In the genomic region with DNA sequence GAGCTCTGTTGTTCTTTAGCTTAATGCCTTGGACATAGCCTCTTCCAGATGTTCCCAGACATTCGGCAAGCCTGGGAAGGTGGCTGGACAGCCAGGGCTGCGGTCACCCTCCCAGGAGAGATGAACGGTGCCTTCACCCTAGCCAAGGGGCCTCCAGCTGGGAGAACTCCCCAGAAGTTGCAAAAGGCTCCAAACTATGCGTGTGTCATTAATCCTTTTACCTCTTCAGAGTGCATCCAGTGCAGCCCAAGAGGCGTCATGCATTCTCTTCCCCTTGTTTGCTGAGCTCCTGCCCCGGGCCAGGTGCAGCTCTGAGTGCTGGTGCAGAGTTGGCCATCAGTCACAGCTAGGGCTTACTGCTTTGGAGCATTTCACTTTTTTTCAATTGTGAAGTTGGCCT, we compare ENCODE assay signal across 26 cellular contexts. TPM values are rescaled to one million over a fixed set of nuclear protein-coding genes. Genes with fewer than 3 reads are reported as not detected.
DNase-seq lines count a peak whose midpoint lies in the region; TF ChIP-seq lines count a peak whose summit lies in the region.
"Had no signal": no experiment of that assay in that cellular context is flagged by ENCODE, and none has a peak within 500 bp of the region (broad histone marks: within the 10 kb centered on the region; RNA-seq: fewer than 3 reads in every experiment).

No MANE protein-coding gene starts in this region.

- H3K4me1 ChIP-seq in osteoblast (ENCODE audit: insufficient read depth, low read length), result no peaks in the 10 kb centered on the region
- H3K4me1 ChIP-seq in mammary epithelial cell (ENCODE audit: insufficient read depth, low read length), result no peaks in the 10 kb centered on the region
- H3K4me1 ChIP-seq: ascending aorta, testis had no signal

- dilution Hi-C loops in mammary epithelial cell (cut with HindIII; ENCODE audit: low sequenced_read_pairs), result no loop called here

- H3K4me1 Mint-ChIP-seq in MCF 10A (ENCODE audit: insufficient read depth, unreplicated experiment), result no peaks in the 10 kb centered on the region
- H3K4me1 Mint-ChIP-seq: activated T-helper 17 cell treated with anti-CD3 and anti-CD28 coated beads, Interleukin-2, amount 50 U/mL, for 72 hours; CD4-positive, CD25-positive, alpha-beta regulatory T cell; naive thymus-derived CD4-positive, alpha-beta T cell had no signal

- no peaks in the 10 kb centered on the region for H3K79me2 ChIP-seq in osteoblast (ENCODE audit: insufficient read depth, low read length)
- no peaks in the 10 kb centered on the region for H3K79me2 ChIP-seq in mammary epithelial cell (ENCODE audit: insufficient read depth, low read length)

- H3K4me3 ChIP-seq in osteoblast (ENCODE audit: insufficient read depth, low read length) (no peak overlapping the region), mammary epithelial cell (replicated peaks in 1 of 3; ENCODE audit: insufficient read depth in 1 of 3, low read depth in 2 of 3, low read length in 3 of 3) (no peak overlapping the region), MG63 (no peak overlapping the region)
- H3K4me3 ChIP-seq: ascending aorta, testis had no signal

- H3K9me3 ChIP-seq in osteoblast (ENCODE audit: low read depth, low read length) (no peaks in the 10 kb centered on the region), mammary epithelial cell (replicated peaks; ENCODE audit: insufficient read depth, low read length) (no peaks in the 10 kb centered on the region), MG63 (no peaks in the 10 kb centered on the region)
- H3K9me3 ChIP-seq: ascending aorta, testis had no signal

- no peak overlapping the region for H3K4me3 Mint-ChIP-seq in MCF 10A (ENCODE audit: unreplicated experiment)
- H3K4me3 Mint-ChIP-seq: activated naive CD8-positive, alpha-beta T cell; activated T-helper 17 cell treated with anti-CD3 and anti-CD28 coated beads, Interleukin-2, amount 50 U/mL, for 72 hours; CD4-positive, CD25-positive, alpha-beta regulatory T cell; HFFc6; naive thymus-derived CD4-positive, alpha-beta T cell had no signal

- H3K27me3 Mint-ChIP-seq in MCF 10A (ENCODE audit: insufficient read depth, unreplicated experiment), result peaks cover 92% of the 10 kb centered on the region

- H3K9me3 Mint-ChIP-seq in MCF 10A (ENCODE audit: unreplicated experiment), result no peaks in the 10 kb centered on the region
- H3K9me3 Mint-ChIP-seq: activated T-helper 17 cell treated with anti-CD3 and anti-CD28 coated beads, Interleukin-2, amount 50 U/mL, for 72 hours; CD4-positive, CD25-positive, alpha-beta regulatory T cell; HFFc6 had no signal

- TF ChIP-seq CTCF in C4-2B (conservative IDR thresholded peaks at IDR 0.05) (no peak), osteoblast (IDR thresholded peaks at IDR 0.05; ENCODE audit: extremely low read depth, low read depth, low read length) (no peak), mammary epithelial cell (conservative IDR thresholded peaks at IDR 0.05 in 1 of 2, IDR thresholded peaks at IDR 0.05 in 1 of 2; ENCODE audit: extremely low read depth in 1 of 2, insufficient read depth in 1 of 2, low read depth in 1 of 2, low read length in 2 of 2) (no peak), MCF 10A (IDR thresholded peaks at IDR 0.05; ENCODE audit: unreplicated experiment) (no peak)

- H3K36me3 ChIP-seq in osteoblast (ENCODE audit: insufficient read depth, low read length) (no peaks in the 10 kb centered on the region), mammary epithelial cell (ENCODE audit: insufficient read depth, low read length) (no peaks in the 10 kb centered on the region), MG63 (no peaks in the 10 kb centered on the region)
- H3K36me3 ChIP-seq: ascending aorta had no signal

- WGBS in mammary epithelial cell (ENCODE audit: low coverage, missing lambda C conversion rate), result 63% methylated on average over 6 of the region's 6 CpGs

- in situ Hi-C loops in mammary epithelial cell (cut with MboI; ENCODE audit: low sequenced_read_pairs in 2 of 2), result no loop called here

- no peaks in the 10 kb centered on the region for H3K36me3 Mint-ChIP-seq in MCF 10A (ENCODE audit: insufficient read depth, unreplicated experiment)
- H3K36me3 Mint-ChIP-seq: activated naive CD8-positive, alpha-beta T cell; CD4-positive, CD25-positive, alpha-beta regulatory T cell; naive thymus-derived CD4-positive, alpha-beta T cell had no signal

- POLR2A ChIA-PET in MCF 10A (lab: Yijun Ruan, JAX), result interaction anchor here (1.1 kb wide), 1 partner anchor 12 kb away, joined by 4 read pairs; no protein-coding TSS in a partner anchor

- H4K20me1 ChIP-seq in osteoblast (ENCODE audit: insufficient read depth, low read length) (no peaks in the 10 kb centered on the region), mammary epithelial cell (ENCODE audit: insufficient read depth, low read length) (no peaks in the 10 kb centered on the region)

- H3K4me2 ChIP-seq in osteoblast (ENCODE audit: insufficient read depth, low read length) (no peak overlapping the region), mammary epithelial cell (ENCODE audit: insufficient read depth, low read depth, low read length) (no peak overlapping the region)

- H3K27ac ChIP-seq in C4-2B, result peak overlapping the region; percentile 6; the same call in 1 of the 2 replicates
- no peak overlapping the region for H3K27ac ChIP-seq in osteoblast (ENCODE audit: low read depth, low read length)
- H3K27ac ChIP-seq in mammary epithelial cell (ENCODE audit: insufficient read depth, low read depth, low read length), result no peak overlapping the region
- H3K27ac ChIP-seq: ascending aorta, testis had no signal

- intact Hi-C loops in mammary epithelial cell (cut with micrococcal nuclease) (no loop called here), MCF 10A (cut with micrococcal nuclease) (no loop called here)

- BruUV-seq in mammary epithelial cell (replicated peaks; lab: Mats Ljungman, UMichigan) (no TSS peak), MCF 10A (replicated peaks; lab: Mats Ljungman, UMichigan) (no TSS peak)

- H3K9ac ChIP-seq in mammary epithelial cell (ENCODE audit: insufficient read depth, low read length), result no peak overlapping the region

- CTCF ChIA-PET in mammary epithelial cell (lab: Charles Lee; ENCODE audit: low non-redundant PET) (no interaction called here), MCF 10A (lab: Yijun Ruan, JAX) (interaction anchor here (0.6 to 1.1 kb wide), 2 partner anchors 42 to 579 kb away, joined by 4 to 6 read pairs; no protein-coding TSS in a partner anchor)

- H3K27ac Mint-ChIP-seq in MCF 10A (ENCODE audit: low read depth, unreplicated experiment), result no peak overlapping the region
- H3K27ac Mint-ChIP-seq: activated naive CD8-positive, alpha-beta T cell; activated T-helper 17 cell treated with anti-CD3 and anti-CD28 coated beads, Interleukin-2, amount 50 U/mL, for 72 hours; CD4-positive, CD25-positive, alpha-beta regulatory T cell; HFFc6; naive thymus-derived CD4-positive, alpha-beta T cell had no signal

- H2AFZ ChIP-seq in osteoblast (ENCODE audit: low read length), result no peak overlapping the region
- H2AFZ ChIP-seq in mammary epithelial cell (ENCODE audit: low read depth, low read length), result no peak overlapping the region

- DNase-seq in DMS153 (lab: John Stamatoyannopoulos, UW) (peak; percentile 24), NCI-H345 (lab: John Stamatoyannopoulos, UW) (peak; percentile 43), osteoblast (ENCODE audit: insufficient read length, low spot score, missing footprints) (peak; percentile 29), mammary epithelial cell (no peak), MCF 10A (ENCODE audit: unreplicated experiment) (no peak), MG63 (no peak)
- DNase-seq: CD4-positive, CD25-positive, alpha-beta regulatory T cell; central memory CD4-positive, alpha-beta T cell; dermis blood vessel endothelial cell; HFFc6; IMR-90; naive thymus-derived CD4-positive, alpha-beta T cell; NCI-H1436; NCI-H226; nucleus accumbens; PC-3; retina; stimulated activated CD4-positive, alpha-beta T cell treated with anti-CD3 and anti-CD28 coated beads, Interleukin-12 subunit alpha, Interleukin-12 subunit beta, amount 100 ng/mL, for 4 hours; stimulated activated CD4-positive, alpha-beta T cell treated with anti-CD3 and anti-CD28 coated beads, Interleukin-4, amount 100 ng/mL, for 4 hours; stimulated activated naive CD4-positive, alpha-beta T cell; T-helper 9 cell; testis had no signal

- H3K27me3 ChIP-seq in osteoblast (ENCODE audit: insufficient read depth, low read length) (peaks cover 58% of the 10 kb centered on the region), mammary epithelial cell (ENCODE audit: insufficient read depth, low read length) (peaks cover 12% of the 10 kb centered on the region), MG63 (peaks cover 34% of the 10 kb centered on the region)
- H3K27me3 ChIP-seq: ascending aorta, testis had no signal

RNA-seq across cellular contexts. Expression of a gene that starts 22.8 kb away (rescaled TPM):
- under 0.01 TPM in 2 replicates for total RNA-seq in osteoblast
- under 1 TPM; under 0.01 to 0.14 TPM for total RNA-seq in mammary epithelial cell
- polyA plus RNA-seq in mammary epithelial cell, result 0.05 TPM
- not detected for polyA minus RNA-seq in mammary epithelial cell
- not detected in 2 replicates for total RNA-seq in MCF 10A (2022)
- 0.20 TPM in 1 of 2 replicates, not detected in the other for total RNA-seq in MG63 (2014; rRNA removed; shearing (Covaris generic); ENCODE audit: low replicate concordance)
- total RNA-seq: activated T-helper 17 cell treated with anti-CD3 and anti-CD28 coated beads, Interleukin-2, amount 50 U/mL, for 72 hours; CD4-positive, CD25-positive, alpha-beta regulatory T cell; IMR-90; naive thymus-derived CD4-positive, alpha-beta T cell had no signal
- polyA plus RNA-seq: CD4-positive, CD25-positive, alpha-beta regulatory T cell; naive thymus-derived CD4-positive, alpha-beta T cell had no signal

Comparison
In these comparisons a context has a peak if more than half of its experiments do, and no peak if none do; other contexts are left out.
1. DNase-seq: peak in DMS153 (single experiment), NCI-H345 (single experiment) and osteoblast (single experiment); none in mammary epithelial cell (single experiment), MCF 10A (single experiment) and MG63 (single experiment).